13 cellular contexts compared by ENCODE assay signal in the genomic region with DNA sequence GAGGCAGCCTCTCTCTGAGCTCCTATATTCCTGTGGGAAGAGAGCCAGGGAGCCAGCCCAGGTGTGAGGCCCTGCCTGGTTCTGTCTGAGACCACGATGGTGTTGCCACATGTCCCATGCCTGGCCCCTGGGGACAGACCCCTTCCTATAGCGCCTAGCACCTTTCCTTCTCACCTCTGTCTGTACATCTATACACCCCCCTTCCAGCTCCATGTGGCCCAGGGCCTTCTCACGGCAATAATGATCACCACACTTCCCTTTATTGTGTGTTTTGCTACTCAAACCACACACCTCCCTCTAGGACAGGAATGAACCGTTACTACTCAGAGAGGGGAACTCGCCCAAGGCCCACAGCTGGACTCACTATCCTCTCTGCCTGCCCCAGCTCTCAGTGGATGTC. TPM values are rescaled to one million over a fixed set of nuclear protein-coding genes. Genes with fewer than 3 reads are reported as not detected.
A peak's percentile ranks its signal among the peaks of the same experiment; 100 is the strongest.
DNase-seq lines count a peak whose midpoint lies in the region; ATAC-seq and TF ChIP-seq lines count a peak whose summit lies in the region.
"Had no signal": no experiment of that assay in that cellular context is flagged by ENCODE, and none has a peak within 500 bp of the region (broad histone marks: within the 10 kb centered on the region; RNA-seq: fewer than 3 reads in every experiment).

No MANE protein-coding gene starts in this region.

- CTCF ChIA-PET in Calu3 (lab: Charles Lee) = no interaction called here

- WGBS in right cardiac atrium = 75% methylated on average over 5 of the region's 5 CpGs
- WGBS in upper lobe of left lung, 2 donors = 65 to 70% methylated on average over 5 of the region's 5 CpGs

- H3K4me1 Mint-ChIP-seq in Calu3 (ENCODE audit: low read depth, unreplicated experiment) = peaks cover 21% of the 10 kb centered on the region

- no peaks in the 10 kb centered on the region for H3K9me3 Mint-ChIP-seq in Calu3 (ENCODE audit: low read depth, unreplicated experiment)

- TF ChIP-seq CTCF in right atrium auricular region (IDR thresholded peaks at IDR 0.05) (no peak), upper lobe of left lung (IDR thresholded peaks at IDR 0.05) (no peak), Calu3 (IDR thresholded peaks at IDR 0.05; ENCODE audit: unreplicated experiment) (no peak)

- no peaks in the 10 kb centered on the region for H3K27me3 ChIP-seq in right cardiac atrium (ENCODE audit: control insufficient read depth, insufficient read depth)
- no peaks in the 10 kb centered on the region for H3K27me3 ChIP-seq in right atrium auricular region
- no peaks in the 10 kb centered on the region for H3K27me3 ChIP-seq in upper lobe of left lung
- H3K27me3 ChIP-seq: heart left ventricle, spleen had no signal

- no peaks in the 10 kb centered on the region for H3K4me1 ChIP-seq in right cardiac atrium (ENCODE audit: control insufficient read depth, insufficient read depth, low read length)
- peaks cover 0 to 39% of the 10 kb centered on the region in 2 donors for H3K4me1 ChIP-seq in right atrium auricular region
- peaks cover 50 to 75% (median 64%) of the 10 kb centered on the region in 4 donors for H3K4me1 ChIP-seq in upper lobe of left lung

- BruUV-seq in Calu3 (replicated peaks; lab: Mats Ljungman, UMichigan) = no TSS peak

- intact Hi-C loops in right cardiac atrium (cut with DNase I) = no loop called here
- intact Hi-C loops in Calu3 (cut with micrococcal nuclease; ENCODE audit: unreplicated experiment) = no loop called here

- no peak for TF ChIP-seq EP300 in upper lobe of left lung (IDR thresholded peaks at IDR 0.05)

- no peaks in the 10 kb centered on the region for H3K36me3 ChIP-seq in right atrium auricular region
- peaks cover 0 to 17% (median 0%) of the 10 kb centered on the region in 4 donors for H3K36me3 ChIP-seq in upper lobe of left lung
- H3K36me3 ChIP-seq: heart left ventricle had no signal

- TF ChIP-seq POLR2A in upper lobe of left lung (IDR thresholded peaks at IDR 0.05) = no peak

- H3K4me3 ChIP-seq in right cardiac atrium (ENCODE audit: low read length) = no peak overlapping the region
- no peak overlapping the region for H3K4me3 ChIP-seq in right atrium auricular region
- H3K4me3 ChIP-seq in upper lobe of left lung = no peak overlapping the region
- H3K4me3 ChIP-seq: heart left ventricle, spleen had no signal

- no peak overlapping the region for H3K27ac ChIP-seq in right cardiac atrium (ENCODE audit: low read length)
- H3K27ac ChIP-seq in right atrium auricular region = no peak overlapping the region
- H3K27ac ChIP-seq in upper lobe of left lung = peak overlapping the region; percentile 27 to 77 (median 64)

- H3K4me3 Mint-ChIP-seq in Calu3 (ENCODE audit: low read depth, unreplicated experiment) = no peak overlapping the region

- H3K9me3 ChIP-seq in right cardiac atrium (ENCODE audit: control insufficient read depth, low read length) (no peaks in the 10 kb centered on the region), right atrium auricular region (no peaks in the 10 kb centered on the region), upper lobe of left lung (no peaks in the 10 kb centered on the region)

- DNase-seq in right cardiac atrium (peak in 2 of 3 donors; percentile 9 to 41), right atrium auricular region (ENCODE audit: low spot score) (no peak), UCSD-AML1 (lab: John Stamatoyannopoulos, UW; ENCODE audit: unreplicated experiment) (peak; percentile 36), upper lobe of left lung (no peak), Calu3 (no peak), SW 1271 (lab: John Stamatoyannopoulos, UW) (no peak)
- DNase-seq: activated CD8-positive, alpha-beta memory T cell treated with anti-CD3 and anti-CD28 coated beads, Interleukin-2, amount 50 U/mL, for 4 hours; cortex of kidney; NCI-H1092 treated with DMSO at 0.1 percent for 48 hours; spleen had no signal

- ATAC-seq in right cardiac atrium (no peak), HG02973 (IDR thresholded peaks at IDR 0.05; ENCODE audit: unreplicated experiment) (peak; percentile 34), upper lobe of left lung (ENCODE audit: low FRiP score in 2 of 2) (no peak), HG03095 (IDR thresholded peaks at IDR 0.05; ENCODE audit: unreplicated experiment) (no peak)
- ATAC-seq: heart left ventricle had no signal

- no peaks in the 10 kb centered on the region for H3K27me3 Mint-ChIP-seq in Calu3 (ENCODE audit: unreplicated experiment)

- no peak overlapping the region for H3K27ac Mint-ChIP-seq in Calu3 (ENCODE audit: unreplicated experiment)

- no peaks in the 10 kb centered on the region for H3K36me3 Mint-ChIP-seq in Calu3 (ENCODE audit: insufficient read depth, unreplicated experiment)

RNA-seq across cellular contexts. Expression of a gene that starts 12.8 kb away (rescaled TPM):
- total RNA-seq in right cardiac atrium = 10 to 100 TPM; 16.7 to 33.6 (median 27.3) TPM
- polyA plus RNA-seq in right cardiac atrium = 23.8 TPM
- 10 to 100 TPM in 1 of 2 donors, 1 to 10 TPM in 1; 6.8 to 17.7 TPM for total RNA-seq in right atrium auricular region
- 100 to 1,000 TPM in 2 of 6 donors, 10 to 100 TPM in 4; 29.8 to 148 (median 69.9) TPM for total RNA-seq in upper lobe of left lung
- total RNA-seq in Calu3 (2022) = 26.4 and 32.6 TPM in 2 replicates

Comparison
In these comparisons a context has a peak if more than half of its experiments do, and no peak if none do; other contexts are left out.
1. DNase-seq: peak in right cardiac atrium (2 of 3) and UCSD-AML1 (single experiment); none in right atrium auricular region (single experiment), upper lobe of left lung (0 of 2), Calu3 (single experiment) and SW 1271 (0 of 2).
2. H3K27ac ChIP-seq: peak in upper lobe of left lung (4 of 4); none in right cardiac atrium (single experiment) and right atrium auricular region (0 of 2).